Comparison of ENCODE assay signal across 1 cellular context in the genomic region with DNA sequence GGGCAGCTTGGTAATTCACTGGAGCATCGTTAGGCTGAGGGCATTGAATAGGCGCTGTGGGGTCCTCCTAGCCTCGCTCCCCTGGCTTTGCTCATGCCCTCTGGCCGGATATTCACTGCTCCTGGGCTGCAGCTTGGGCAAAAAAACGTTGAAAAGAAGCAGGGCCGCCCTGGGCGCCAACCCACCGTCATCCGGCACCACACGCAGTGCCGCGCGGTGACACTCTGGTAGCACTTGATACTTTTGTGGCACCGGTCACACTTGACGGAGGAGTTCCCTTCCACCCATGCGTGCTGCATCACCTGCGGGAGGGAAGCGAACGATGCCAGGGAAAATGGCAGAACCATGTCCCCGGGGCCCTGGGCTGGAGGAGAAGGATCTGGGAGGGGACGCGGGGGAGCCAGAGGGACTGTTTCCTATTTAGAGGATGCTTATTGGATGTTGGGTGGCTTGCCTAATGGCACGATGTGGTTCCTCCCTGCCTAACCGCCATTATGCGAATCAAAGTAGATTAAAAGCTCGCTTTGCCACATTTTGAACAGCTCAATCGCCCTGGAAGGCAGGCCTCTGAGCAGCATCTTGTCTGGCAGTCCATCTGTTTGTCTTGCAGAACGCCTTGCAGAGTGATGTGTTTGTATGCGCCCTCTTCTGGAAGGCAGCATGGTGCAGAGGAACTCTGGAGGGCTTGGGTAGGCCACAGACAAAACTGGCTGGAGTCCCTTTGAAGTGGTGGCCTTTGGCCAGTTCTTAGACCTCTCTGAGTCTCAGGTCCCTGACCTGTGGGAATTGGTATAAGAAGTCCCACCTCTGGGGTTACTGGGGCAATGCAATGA.
TF ChIP-seq lines count a peak whose summit lies in the region.

No MANE protein-coding gene starts in this region.

TF ChIP-seq in HEK293, 187 proteins besides CTCF, POLR2A, EP300 and RAD21 (continued from another document):
- TF ChIP-seq, protein P1, sequence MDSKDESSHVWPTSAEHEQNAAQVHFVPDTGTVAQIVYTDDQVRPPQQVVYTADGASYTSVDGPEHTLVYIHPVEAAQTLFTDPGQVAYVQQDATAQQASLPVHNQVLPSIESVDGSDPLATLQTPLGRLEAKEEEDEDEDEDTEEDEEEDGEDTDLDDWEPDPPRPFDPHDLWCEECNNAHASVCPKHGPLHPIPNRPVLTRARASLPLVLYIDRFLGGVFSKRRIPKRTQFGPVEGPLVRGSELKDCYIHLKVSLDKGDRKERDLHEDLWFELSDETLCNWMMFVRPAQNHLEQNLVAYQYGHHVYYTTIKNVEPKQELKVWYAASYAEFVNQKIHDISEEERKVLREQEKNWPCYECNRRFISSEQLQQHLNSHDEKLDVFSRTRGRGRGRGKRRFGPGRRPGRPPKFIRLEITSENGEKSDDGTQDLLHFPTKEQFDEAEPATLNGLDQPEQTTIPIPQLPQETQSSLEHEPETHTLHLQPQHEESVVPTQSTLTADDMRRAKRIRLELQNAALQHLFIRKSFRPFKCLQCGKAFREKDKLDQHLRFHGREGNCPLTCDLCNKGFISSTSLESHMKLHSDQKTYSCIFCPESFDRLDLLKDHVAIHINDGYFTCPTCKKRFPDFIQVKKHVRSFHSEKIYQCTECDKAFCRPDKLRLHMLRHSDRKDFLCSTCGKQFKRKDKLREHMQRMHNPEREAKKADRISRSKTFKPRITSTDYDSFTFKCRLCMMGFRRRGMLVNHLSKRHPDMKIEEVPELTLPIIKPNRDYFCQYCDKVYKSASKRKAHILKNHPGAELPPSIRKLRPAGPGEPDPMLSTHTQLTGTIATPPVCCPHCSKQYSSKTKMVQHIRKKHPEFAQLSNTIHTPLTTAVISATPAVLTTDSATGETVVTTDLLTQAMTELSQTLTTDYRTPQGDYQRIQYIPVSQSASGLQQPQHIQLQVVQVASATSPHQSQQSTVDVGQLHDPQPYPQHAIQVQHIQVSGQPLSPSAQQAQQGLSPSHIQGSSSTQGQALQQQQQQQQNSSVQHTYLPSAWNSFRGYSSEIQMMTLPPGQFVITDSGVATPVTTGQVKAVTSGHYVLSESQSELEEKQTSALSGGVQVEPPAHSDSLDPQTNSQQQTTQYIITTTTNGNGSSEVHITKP (tag by site-specific recombination; IDR thresholded peaks at IDR 0.05), result no peak
- TF ChIP-seq ZBTB21 (tag by site-specific recombination; IDR thresholded peaks at IDR 0.05) (no peak), ZNF544 (tag by site-specific recombination; IDR thresholded peaks at IDR 0.05) (no peak), SETDB1 (IDR thresholded peaks at IDR 0.05; ENCODE audit: insufficient read length, low read length) (no peak), OVOL3 (tag by site-specific recombination; IDR thresholded peaks at IDR 0.05) (no peak), SCRT1 (tag by site-specific recombination; IDR thresholded peaks at IDR 0.05; ENCODE audit: borderline replicate concordance) (no peak), ZNF174 (tag by site-specific recombination; IDR thresholded peaks at IDR 0.05) (no peak), ZNF555 (tag by site-specific recombination; conservative IDR thresholded peaks at IDR 0.05) (no peak), ZNF221 (tag by site-specific recombination; IDR thresholded peaks at IDR 0.05; ENCODE audit: borderline replicate concordance) (no peak), ZNF785 (tag by site-specific recombination; IDR thresholded peaks at IDR 0.05) (no peak), ZNF776 (tag by site-specific recombination; IDR thresholded peaks at IDR 0.05; ENCODE audit: borderline replicate concordance) (no peak), KLF7 (tag by site-specific recombination; IDR thresholded peaks at IDR 0.05; ENCODE audit: borderline replicate concordance) (no peak), OSR2 (tag by site-specific recombination; IDR thresholded peaks at IDR 0.05) (no peak), ZXDB (tag by site-specific recombination; IDR thresholded peaks at IDR 0.05) (no peak), HOXA7 (CRISPR knock-in tag; IDR thresholded peaks at IDR 0.05; ENCODE audit: borderline replicate concordance) (no peak)
- TF ChIP-seq, protein P2, sequence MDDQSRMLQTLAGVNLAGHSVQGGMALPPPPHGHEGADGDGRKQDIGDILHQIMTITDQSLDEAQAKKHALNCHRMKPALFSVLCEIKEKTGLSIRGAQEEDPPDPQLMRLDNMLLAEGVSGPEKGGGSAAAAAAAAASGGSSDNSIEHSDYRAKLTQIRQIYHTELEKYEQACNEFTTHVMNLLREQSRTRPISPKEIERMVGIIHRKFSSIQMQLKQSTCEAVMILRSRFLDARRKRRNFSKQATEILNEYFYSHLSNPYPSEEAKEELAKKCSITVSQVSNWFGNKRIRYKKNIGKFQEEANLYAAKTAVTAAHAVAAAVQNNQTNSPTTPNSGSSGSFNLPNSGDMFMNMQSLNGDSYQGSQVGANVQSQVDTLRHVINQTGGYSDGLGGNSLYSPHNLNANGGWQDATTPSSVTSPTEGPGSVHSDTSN (CRISPR knock-in tag; IDR thresholded peaks at IDR 0.05), result no peak
- TF ChIP-seq, protein P3, sequence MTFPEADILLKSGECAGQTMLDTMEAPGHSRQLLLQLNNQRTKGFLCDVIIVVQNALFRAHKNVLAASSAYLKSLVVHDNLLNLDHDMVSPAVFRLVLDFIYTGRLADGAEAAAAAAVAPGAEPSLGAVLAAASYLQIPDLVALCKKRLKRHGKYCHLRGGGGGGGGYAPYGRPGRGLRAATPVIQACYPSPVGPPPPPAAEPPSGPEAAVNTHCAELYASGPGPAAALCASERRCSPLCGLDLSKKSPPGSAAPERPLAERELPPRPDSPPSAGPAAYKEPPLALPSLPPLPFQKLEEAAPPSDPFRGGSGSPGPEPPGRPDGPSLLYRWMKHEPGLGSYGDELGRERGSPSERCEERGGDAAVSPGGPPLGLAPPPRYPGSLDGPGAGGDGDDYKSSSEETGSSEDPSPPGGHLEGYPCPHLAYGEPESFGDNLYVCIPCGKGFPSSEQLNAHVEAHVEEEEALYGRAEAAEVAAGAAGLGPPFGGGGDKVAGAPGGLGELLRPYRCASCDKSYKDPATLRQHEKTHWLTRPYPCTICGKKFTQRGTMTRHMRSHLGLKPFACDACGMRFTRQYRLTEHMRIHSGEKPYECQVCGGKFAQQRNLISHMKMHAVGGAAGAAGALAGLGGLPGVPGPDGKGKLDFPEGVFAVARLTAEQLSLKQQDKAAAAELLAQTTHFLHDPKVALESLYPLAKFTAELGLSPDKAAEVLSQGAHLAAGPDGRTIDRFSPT (tag by site-specific recombination; IDR thresholded peaks at IDR 0.05), result no peak
